In the genomic region with DNA sequence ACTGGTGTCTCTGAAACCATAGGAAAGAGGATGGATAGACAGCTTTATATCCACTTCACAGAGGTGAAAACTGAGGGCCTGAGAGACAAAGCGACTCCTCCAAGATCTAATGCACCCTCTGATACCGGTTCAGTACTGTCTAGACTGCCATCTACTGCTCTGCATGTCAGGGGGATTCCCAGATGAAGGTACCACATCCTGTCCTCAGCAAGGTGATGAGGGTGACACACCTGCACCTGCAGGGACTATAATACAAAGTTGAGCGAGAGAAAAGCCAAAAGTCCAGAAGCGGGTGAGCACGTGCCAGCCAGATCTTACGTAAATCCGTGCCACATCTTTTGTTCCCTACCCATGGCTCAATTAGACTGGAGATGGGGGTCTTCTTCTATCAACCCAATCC, we compare ENCODE assay signal across 10 cellular contexts. TPM values are rescaled to one million over a fixed set of nuclear protein-coding genes. Genes with fewer than 3 reads are reported as not detected.
DNase-seq lines count a peak whose midpoint lies in the region; ATAC-seq and TF ChIP-seq lines count a peak whose summit lies in the region.
"Had no signal": no experiment of that assay in that cellular context is flagged by ENCODE, and none has a peak within 500 bp of the region (broad histone marks: within the 10 kb centered on the region; RNA-seq: fewer than 3 reads in every experiment).

No MANE protein-coding gene starts in this region.

- H3K27me3 ChIP-seq in naive thymus-derived CD4-positive, alpha-beta T cell (ENCODE audit: control insufficient read depth in 2 of 2, insufficient read depth in 2 of 2, low read length in 2 of 2), result no peaks in the 10 kb centered on the region
- H3K27me3 ChIP-seq in heart left ventricle, result peaks cover 0 to 43% (median 2%) of the 10 kb centered on the region in 9 donors
- H3K27me3 ChIP-seq: esophagus muscularis mucosa, testis had no signal

- no peak overlapping the region for H3K27ac Mint-ChIP-seq in activated CD8-positive, alpha-beta T cell treated with anti-CD3 and anti-CD28 coated beads, Interleukin-2, amount 10 ng/mL, durations not matched to agents 7 days and 5 days
- H3K27ac Mint-ChIP-seq in naive thymus-derived CD4-positive, alpha-beta T cell, result peak overlapping the region in 8 of 9 donors; percentile 18 to 91 (median 48)

- no peaks in the 10 kb centered on the region for H3K36me3 Mint-ChIP-seq in activated CD8-positive, alpha-beta T cell treated with anti-CD3 and anti-CD28 coated beads, Interleukin-2, amount 10 ng/mL, durations not matched to agents 7 days and 5 days (ENCODE audit: low read depth)
- no peaks in the 10 kb centered on the region for H3K36me3 Mint-ChIP-seq in naive thymus-derived CD4-positive, alpha-beta T cell

- H3K9me3 Mint-ChIP-seq in activated CD8-positive, alpha-beta T cell treated with anti-CD3 and anti-CD28 coated beads, Interleukin-2, amount 10 ng/mL, durations not matched to agents 7 days and 5 days (ENCODE audit: insufficient read depth), result no peaks in the 10 kb centered on the region
- no peaks in the 10 kb centered on the region for H3K9me3 Mint-ChIP-seq in naive thymus-derived CD4-positive, alpha-beta T cell

- DNase-seq in activated CD8-positive, alpha-beta T cell treated with anti-CD3 and anti-CD28 coated beads, Interleukin-2, amount 10 ng/mL, durations not matched to agents 7 days and 5 days, result no peak
- peak in 7 of 9 donors; percentile 39 to 82 (median 72) for DNase-seq in naive thymus-derived CD4-positive, alpha-beta T cell
- DNase-seq in G401 (ENCODE audit: low spot score), result no peak
- DNase-seq in NCI-H69 (lab: John Stamatoyannopoulos, UW), result no peak
- DNase-seq in heart left ventricle, result no peak
- DNase-seq: testis had no signal

- peaks cover 8% of the 10 kb centered on the region for H3K4me1 Mint-ChIP-seq in activated CD8-positive, alpha-beta T cell treated with anti-CD3 and anti-CD28 coated beads, Interleukin-2, amount 10 ng/mL, durations not matched to agents 7 days and 5 days (ENCODE audit: low read depth)
- H3K4me1 Mint-ChIP-seq in naive thymus-derived CD4-positive, alpha-beta T cell, result peaks cover 7 to 32% (median 8%) of the 10 kb centered on the region in 7 donors

- POLR2A ChIA-PET in activated CD8-positive, alpha-beta T cell treated with anti-CD3 and anti-CD28 coated beads, Interleukin-2, amount 10 ng/mL, durations not matched to agents 7 days and 5 days (lab: Charles Lee), result no interaction called here
- POLR2A ChIA-PET in naive thymus-derived CD4-positive, alpha-beta T cell (lab: Charles Lee), result no interaction called here

- H3K4me3 Mint-ChIP-seq in activated CD8-positive, alpha-beta T cell treated with anti-CD3 and anti-CD28 coated beads, Interleukin-2, amount 10 ng/mL, durations not matched to agents 7 days and 5 days, result no peak overlapping the region
- no peak overlapping the region for H3K4me3 Mint-ChIP-seq in naive thymus-derived CD4-positive, alpha-beta T cell

- intact Hi-C loops in naive thymus-derived CD4-positive, alpha-beta T cell (cut with micrococcal nuclease), result loop anchor here in 1 of 2 donors (1.0 to 10.0 kb wide), 6 partner anchors 32 to 438 kb away; no protein-coding TSS in a partner anchor
- intact Hi-C loops in heart left ventricle (cut with DNase I), result no loop called here

- TF ChIP-seq CTCF in heart left ventricle (IDR thresholded peaks at IDR 0.05), result no peak

- CTCF ChIA-PET in activated CD8-positive, alpha-beta T cell treated with anti-CD3 and anti-CD28 coated beads, Interleukin-2, amount 10 ng/mL, durations not matched to agents 7 days and 5 days (lab: Charles Lee), result no interaction called here
- CTCF ChIA-PET in naive thymus-derived CD4-positive, alpha-beta T cell (lab: Charles Lee), result interaction anchor here (0.6 to 0.8 kb wide), 3 partner anchors 75 to 442 kb away, joined by 4 read pairs; no protein-coding TSS in a partner anchor

- in situ Hi-C loops in G401 (cut with HindIII; ENCODE audit: low sequenced_read_pairs), result no loop called here

- H3K4me1 ChIP-seq in naive thymus-derived CD4-positive, alpha-beta T cell (ENCODE audit: control insufficient read depth in 2 of 2, insufficient read depth in 2 of 2, low read length in 2 of 2), result peaks cover 0 to 6% of the 10 kb centered on the region in 2 donors
- H3K4me1 ChIP-seq in heart left ventricle, result peaks cover 0 to 10% (median 4%) of the 10 kb centered on the region in 12 donors
- H3K4me1 ChIP-seq: testis had no signal

- no peaks in the 10 kb centered on the region for H3K36me3 ChIP-seq in naive thymus-derived CD4-positive, alpha-beta T cell (ENCODE audit: control insufficient read depth in 2 of 3, insufficient read depth in 3 of 3, low read length in 3 of 3)
- H3K36me3 ChIP-seq in heart left ventricle, result no peaks in the 10 kb centered on the region
- H3K36me3 ChIP-seq: esophagus muscularis mucosa had no signal

- H3K27ac ChIP-seq in naive thymus-derived CD4-positive, alpha-beta T cell (ENCODE audit: low read depth, low read length), result no peak overlapping the region
- no peak overlapping the region for H3K27ac ChIP-seq in heart left ventricle
- H3K27ac ChIP-seq: esophagus muscularis mucosa, testis had no signal

- 95 to 97% (median 96%) methylated on average over 7 of the region's 7 CpGs for WGBS in heart left ventricle, 4 donors

- peaks cover 39% of the 10 kb centered on the region for H3K27me3 Mint-ChIP-seq in activated CD8-positive, alpha-beta T cell treated with anti-CD3 and anti-CD28 coated beads, Interleukin-2, amount 10 ng/mL, durations not matched to agents 7 days and 5 days (ENCODE audit: low read depth)
- H3K27me3 Mint-ChIP-seq in naive thymus-derived CD4-positive, alpha-beta T cell, result peaks cover 0 to 52% (median 0%) of the 10 kb centered on the region in 5 donors

- H3K9me3 ChIP-seq in naive thymus-derived CD4-positive, alpha-beta T cell (ENCODE audit: control insufficient read depth in 2 of 3, low read length in 3 of 3), result no peaks in the 10 kb centered on the region
- no peaks in the 10 kb centered on the region for H3K9me3 ChIP-seq in heart left ventricle
- H3K9me3 ChIP-seq: esophagus muscularis mucosa, testis had no signal

- peak; percentile 29 for ATAC-seq in GM18502 (IDR thresholded peaks at IDR 0.05; ENCODE audit: poor library complexity, unreplicated experiment)
- ATAC-seq in HG02885 (IDR thresholded peaks at IDR 0.05; ENCODE audit: poor library complexity, unreplicated experiment), result peak; percentile 27
- ATAC-seq in activated CD8-positive, alpha-beta T cell treated with anti-CD3 and anti-CD28 coated beads, Interleukin-2, amount 10 ng/mL, durations not matched to agents 7 days and 5 days, result peak; percentile 60
- peak; percentile 98 for ATAC-seq in naive thymus-derived CD4-positive, alpha-beta T cell
- no peak for ATAC-seq in GM18505 (IDR thresholded peaks at IDR 0.05; ENCODE audit: unreplicated experiment)
- ATAC-seq in heart left ventricle, result no peak

- no peak overlapping the region for H3K4me3 ChIP-seq in naive thymus-derived CD4-positive, alpha-beta T cell (ENCODE audit: low read length)
- no peak overlapping the region for H3K4me3 ChIP-seq in heart left ventricle
- H3K4me3 ChIP-seq: esophagus muscularis mucosa, testis had no signal

- TF ChIP-seq POLR2A in GM18505 (IDR thresholded peaks at IDR 0.05; ENCODE audit: borderline replicate concordance, extremely low read depth, insufficient read depth, insufficient read length) (no peak), heart left ventricle (IDR thresholded peaks at IDR 0.05) (no peak)

RNA-seq across cellular contexts. Expression of a gene that starts 32.5 kb away (rescaled TPM):
- not detected for total RNA-seq in activated CD8-positive, alpha-beta T cell treated with anti-CD3 and anti-CD28 coated beads, Interleukin-2, amount 10 ng/mL, durations not matched to agents 7 days and 5 days
- total RNA-seq in naive thymus-derived CD4-positive, alpha-beta T cell, result 1 to 10 TPM in 3 of 5 experiments, not detected in 2; 3.9 to 4.2 (median 4.2) TPM
- not detected for polyA plus RNA-seq in naive thymus-derived CD4-positive, alpha-beta T cell
- 3.3 and 6.6 TPM in 2 replicates for total RNA-seq in G401 (2014; rRNA removed; shearing (Covaris generic))
- total RNA-seq in heart left ventricle, result 10 to 100 TPM in 7 of 9 donors, 1 to 10 TPM in 2; 9.2 to 32.3 (median 19.2) TPM
- polyA plus RNA-seq in heart left ventricle, result 10 to 100 TPM in 1 of 2 donors, 1 to 10 TPM in 1; 9.2 to 11.7 TPM

Comparison
In these comparisons a context has a peak if more than half of its experiments do, and no peak if none do; other contexts are left out.
1. ATAC-seq: peak in GM18502 (single experiment), HG02885 (single experiment), activated CD8-positive, alpha-beta T cell treated with anti-CD3 and anti-CD28 coated beads, Interleukin-2, amount 10 ng/mL, durations not matched to agents 7 days and 5 days (single experiment) and naive thymus-derived CD4-positive, alpha-beta T cell (single experiment); none in GM18505 (single experiment) and heart left ventricle (0 of 4).
2. DNase-seq: peak in naive thymus-derived CD4-positive, alpha-beta T cell (7 of 9); none in activated CD8-positive, alpha-beta T cell treated with anti-CD3 and anti-CD28 coated beads, Interleukin-2, amount 10 ng/mL, durations not matched to agents 7 days and 5 days (single experiment), G401 (single experiment), NCI-H69 (single experiment) and heart left ventricle (0 of 5).